Comparison of ENCODE assay signal across 8 cellular contexts in genomic region chr1:147669475-147670318, GRCh38. TPM values are rescaled to one million over a fixed set of nuclear protein-coding genes. Genes with fewer than 3 reads are reported as not detected.
A peak's percentile ranks its signal among the peaks of the same experiment; 100 is the strongest.
DNase-seq lines count a peak whose midpoint lies in the region; ATAC-seq and TF ChIP-seq lines count a peak whose summit lies in the region.

No MANE protein-coding gene starts in this region.

- no peaks in the 10 kb centered on the region for H3K9me3 ChIP-seq in A673 (ENCODE audit: low read depth, low read length, poor library complexity, severe bottlenecking)

- TF ChIP-seq POLR2A in GM18505 (IDR thresholded peaks at IDR 0.05; ENCODE audit: borderline replicate concordance, extremely low read depth, insufficient read depth, insufficient read length): peak; percentile 10

- TF ChIP-seq CTCF in A673 (conservative IDR thresholded peaks at IDR 0.05; ENCODE audit: low read depth, low read length): no peak

- DNase-seq in A673 (ENCODE audit: low spot score) (peak; percentile 33), NCI-H345 treated with DMSO at 0.1 percent for 48 hours (lab: John Stamatoyannopoulos, UW; ENCODE audit: unreplicated experiment) (peak; percentile 84), epithelial cell of prostate (ENCODE audit: low read depth, low spot score) (no peak), mucosa of gallbladder (ENCODE audit: low spot score) (peak; percentile 40)
- DNase-seq in activated CD8-positive, alpha-beta memory T cell treated with anti-CD3 and anti-CD28 coated beads for 24 hours: peak; percentile 86
- DNase-seq in stimulated activated naive CD4-positive, alpha-beta T cell treated with Interleukin-2 at 50 U/mL for 16 hours (lab: John Stamatoyannopoulos, UW): peak; percentile 24

- peaks cover 13% of the 10 kb centered on the region for H3K4me1 ChIP-seq in A673 (ENCODE audit: insufficient read depth, low read length, poor library complexity, severe bottlenecking)

- no peaks in the 10 kb centered on the region for H3K36me3 ChIP-seq in A673 (ENCODE audit: insufficient read depth, low read length, poor library complexity, severe bottlenecking)

- H3K27me3 ChIP-seq in A673 (replicated peaks; ENCODE audit: insufficient read depth, low read depth, low read length, poor library complexity): no peaks in the 10 kb centered on the region

- no TSS peak for BruUV-seq in A673 (replicated peaks; lab: Mats Ljungman, UMichigan)

- H3K27ac ChIP-seq in A673 (ENCODE audit: low read depth, low read length, poor library complexity, severe bottlenecking) (peak overlapping the region; percentile 62), epithelial cell of prostate (peak overlapping the region; percentile 56)

- POLR2A ChIA-PET in A673 (lab: Charles Lee; ENCODE audit: low non-redundant PET): no interaction called here

- ATAC-seq in GM18505 (IDR thresholded peaks at IDR 0.05; ENCODE audit: unreplicated experiment) (peak; percentile 36), HG02970 (IDR thresholded peaks at IDR 0.05; ENCODE audit: low FRiP score, unreplicated experiment) (peak; percentile 38)

- CTCF ChIA-PET in A673 (lab: Charles Lee): no interaction called here

- intact Hi-C loops in A673 (cut with micrococcal nuclease; ENCODE audit: unreplicated experiment): loop anchor here (5.0 kb wide), 1 partner anchor 72 kb away; no protein-coding TSS in a partner anchor

- H3K4me3 ChIP-seq in A673 (ENCODE audit: low read depth, low read length, poor library complexity, severe bottlenecking): peak overlapping the region; percentile 81

RNA-seq across cellular contexts. Expression of gene ACP6, which starts 0.6 kb away (rescaled TPM):
- total RNA-seq in A673 (2021) (14.4 and 15.3 TPM in 2 replicates), mucosa of gallbladder (23.4 TPM)
